Comparison of ENCODE assay signal across 8 cellular contexts in the genomic region with DNA sequence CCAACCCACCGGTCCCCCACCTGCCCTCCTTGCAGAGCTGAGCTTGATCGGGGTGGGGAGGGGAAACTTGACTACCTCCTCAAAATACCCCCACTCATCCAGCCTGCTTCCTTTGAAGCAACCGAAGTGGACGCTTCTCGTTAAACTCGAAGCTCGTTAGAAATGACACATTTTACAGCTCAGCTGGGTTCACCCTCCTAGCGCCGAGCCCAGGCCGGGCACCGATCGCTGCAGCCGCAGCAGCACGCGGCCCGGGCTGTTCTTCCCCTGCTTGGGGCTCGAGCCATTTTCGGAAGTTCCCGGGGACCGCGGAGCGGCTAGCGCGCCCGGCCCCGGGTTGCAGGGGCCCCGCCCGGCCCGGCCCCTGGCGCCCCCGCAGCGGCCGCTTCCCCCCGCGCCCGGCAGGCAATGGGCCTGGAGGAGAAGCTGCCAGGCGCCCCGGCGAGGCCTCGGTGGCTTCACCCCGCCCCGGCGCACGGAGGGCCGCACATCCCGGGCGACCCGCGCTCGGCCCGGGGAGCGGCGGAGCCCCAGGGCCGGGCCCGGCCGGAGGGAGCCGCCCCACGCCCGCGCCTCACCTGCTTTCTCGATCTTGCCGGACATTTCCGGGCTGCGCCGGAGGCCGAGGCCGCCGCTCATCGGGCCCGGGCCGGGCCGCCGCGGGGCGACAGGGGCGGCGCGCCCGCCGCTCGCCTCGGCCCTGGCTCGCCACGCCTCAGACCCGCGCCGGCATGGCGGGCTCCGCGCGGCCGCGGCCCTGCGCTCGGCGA. TPM values are rescaled to one million over a fixed set of nuclear protein-coding genes. Genes with fewer than 3 reads are reported as not detected.
DNase-seq lines count a peak whose midpoint lies in the region; ATAC-seq and TF ChIP-seq lines count a peak whose summit lies in the region.

No MANE protein-coding gene starts in this region.

- intact Hi-C loops in dorsolateral prefrontal cortex (cut with DNase I), result loop anchor here (5.0 to 10.0 kb wide), 2 partner anchors 82 to 85 kb away; no protein-coding TSS in a partner anchor
- intact Hi-C loops in lower lobe of right lung (cut with DNase I), result loop anchor here (10.0 kb wide), 1 partner anchor 85 kb away; no protein-coding TSS in a partner anchor

- peaks cover 62% of the 10 kb centered on the region for H3K4me1 Mint-ChIP-seq in stimulated activated naive CD8-positive, alpha-beta T cell treated with anti-CD3 and anti-CD28 coated beads, Interleukin-15, amount 100 ng/mL, for 72 hours

- no peaks in the 10 kb centered on the region for H3K36me3 ChIP-seq in lower lobe of right lung

- peak overlapping the region; percentile 93 to 98 for H3K4me3 Mint-ChIP-seq in stimulated activated naive CD8-positive, alpha-beta T cell treated with anti-CD3 and anti-CD28 coated beads, Interleukin-15, amount 100 ng/mL, for 72 hours

- ATAC-seq in HG03342 (IDR thresholded peaks at IDR 0.05; ENCODE audit: unreplicated experiment) (peak; percentile 24), lower lobe of right lung (peak; percentile 53 to 71), GM18870 (IDR thresholded peaks at IDR 0.05; ENCODE audit: unreplicated experiment) (no peak)
- ATAC-seq in stimulated activated naive CD8-positive, alpha-beta T cell treated with anti-CD3 and anti-CD28 coated beads, Interleukin-15, amount 100 ng/mL, for 72 hours, result peak; percentile 63

- H3K27ac Mint-ChIP-seq in stimulated activated naive CD8-positive, alpha-beta T cell treated with anti-CD3 and anti-CD28 coated beads, Interleukin-15, amount 100 ng/mL, for 72 hours, result peak overlapping the region; percentile 93 to 94

- H3K9me3 ChIP-seq in lower lobe of right lung, result no peaks in the 10 kb centered on the region

- DNase-seq in NOMO-1 (lab: John Stamatoyannopoulos, UW; ENCODE audit: unreplicated experiment in 2 of 2) (peak; percentile 33 to 48), NOMO-1 treated with dmso at 0.1 percent for 144 hours (lab: John Stamatoyannopoulos, UW; ENCODE audit: unreplicated experiment) (no peak), dorsolateral prefrontal cortex (peak in 5 of 10 donors; percentile 28 to 70 (median 36)), lower lobe of right lung (peak; percentile 71)
- peak; percentile 63 to 66 for DNase-seq in stimulated activated naive CD8-positive, alpha-beta T cell treated with anti-CD3 and anti-CD28 coated beads, Interleukin-15, amount 100 ng/mL, for 72 hours

- peaks cover 55% of the 10 kb centered on the region for H3K4me1 ChIP-seq in lower lobe of right lung

- peak overlapping the region; percentile 69 for H3K4me3 ChIP-seq in WI38 (ENCODE audit: low read depth, low read length)
- peak overlapping the region; percentile 51 to 84 (median 72) for H3K4me3 ChIP-seq in dorsolateral prefrontal cortex
- H3K4me3 ChIP-seq in lower lobe of right lung, result peak overlapping the region; percentile 68

- H3K27me3 ChIP-seq in dorsolateral prefrontal cortex, result no peaks in the 10 kb centered on the region
- H3K27me3 ChIP-seq in lower lobe of right lung (ENCODE audit: low read depth), result no peaks in the 10 kb centered on the region

- no peak for TF ChIP-seq CTCF in WI38 (IDR thresholded peaks at IDR 0.05; ENCODE audit: low read depth, low read length)
- TF ChIP-seq CTCF in dorsolateral prefrontal cortex (IDR thresholded peaks at IDR 0.05 in 54 of 56, conservative IDR thresholded peaks at IDR 0.05 in 2 of 56; ENCODE audit: low read depth in 1 of 56, partially characterized antibody in 56 of 56), result peak in 4 of 56 donors; percentile 9 to 29 (median 16)
- TF ChIP-seq CTCF in lower lobe of right lung (IDR thresholded peaks at IDR 0.05), result no peak

- no peaks in the 10 kb centered on the region for H3K9me3 Mint-ChIP-seq in stimulated activated naive CD8-positive, alpha-beta T cell treated with anti-CD3 and anti-CD28 coated beads, Interleukin-15, amount 100 ng/mL, for 72 hours

- H3K27me3 Mint-ChIP-seq in stimulated activated naive CD8-positive, alpha-beta T cell treated with anti-CD3 and anti-CD28 coated beads, Interleukin-15, amount 100 ng/mL, for 72 hours, result no peaks in the 10 kb centered on the region

- H3K27ac ChIP-seq in dorsolateral prefrontal cortex (peak overlapping the region in 54 of 59 donors; percentile 3 to 93 (median 79)), lower lobe of right lung (peak overlapping the region; percentile 91)

RNA-seq across cellular contexts. Expression of a gene that starts 0.5 kb away (rescaled TPM):
- total RNA-seq in dorsolateral prefrontal cortex, result 100 to 1,000 TPM in 115 of 120 experiments, 10 to 100 TPM in 5; 96.5 to 222 (median 138) TPM
- 146 TPM for total RNA-seq in lower lobe of right lung
